In the genomic region with DNA sequence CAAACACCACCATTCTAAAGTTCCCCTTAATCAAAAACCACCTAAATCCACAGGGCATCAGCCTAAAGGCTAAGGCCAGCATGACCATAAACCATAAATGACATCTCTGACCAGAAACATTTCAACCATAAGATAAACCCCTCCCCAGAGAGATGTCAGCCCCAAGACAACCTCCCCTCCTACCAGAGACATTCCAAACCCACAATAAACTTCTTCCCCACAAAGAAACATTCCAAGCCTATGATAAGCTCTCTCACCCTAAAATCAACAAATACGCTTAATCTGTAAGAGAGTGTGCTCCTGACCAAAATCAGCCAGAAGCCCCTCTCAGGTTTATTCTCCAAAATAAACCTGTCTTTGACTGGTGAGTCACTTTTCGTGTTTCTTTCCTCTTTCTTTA, we compare ENCODE assay signal across 22 cellular contexts.
"Had no signal": no experiment of that assay in that cellular context is flagged by ENCODE, and none has a peak within 500 bp of the region (broad histone marks: within the 10 kb centered on the region; RNA-seq: fewer than 3 reads in every experiment).

No MANE protein-coding gene starts in this region.

- H3K4me3 ChIP-seq: breast epithelium, coronary artery had no signal

- H3K27me3 Mint-ChIP-seq: activated CD4-positive, alpha-beta T cell treated with anti-CD3 and anti-CD28 coated beads for 36 hours; activated naive CD4-positive, alpha-beta T cell treated with anti-CD3 and anti-CD28 coated beads, Interleukin-2, amount 50 U/mL, for 24 hours had no signal

- H3K27ac Mint-ChIP-seq: activated CD4-positive, alpha-beta T cell treated with anti-CD3 and anti-CD28 coated beads for 36 hours; activated CD8-positive, alpha-beta T cell treated with anti-CD3 and anti-CD28 coated beads for 36 hours; activated naive CD4-positive, alpha-beta T cell treated with anti-CD3 and anti-CD28 coated beads, Interleukin-2, amount 50 U/mL, for 24 hours had no signal

- H3K4me3 Mint-ChIP-seq: activated CD4-positive, alpha-beta T cell treated with anti-CD3 and anti-CD28 coated beads for 36 hours; activated CD8-positive, alpha-beta T cell treated with anti-CD3 and anti-CD28 coated beads for 36 hours; activated naive CD4-positive, alpha-beta T cell treated with anti-CD3 and anti-CD28 coated beads, Interleukin-2, amount 50 U/mL, for 24 hours had no signal

- DNase-seq: activated CD4-positive, alpha-beta T cell treated with anti-CD3 and anti-CD28 coated beads for 36 hours; activated CD8-positive, alpha-beta memory T cell treated with anti-CD3 and anti-CD28 coated beads, Interleukin-2, amount 50 U/mL, for 4 hours; activated CD8-positive, alpha-beta T cell treated with anti-CD3 and anti-CD28 coated beads for 36 hours; aorta; central memory CD4-positive, alpha-beta T cell; Kasumi-1; NCI-H1092 treated with DMSO at 0.1 percent for 48 hours; NCI-H1417 treated with DMSO at 0.1 percent for 48 hours; NCI-H1694; NCI-H2029 treated with DMSO at 0.1 percent for 48 hours; NCI-H446 treated with DMSO at 0.1 percent for 48 hours; NCI-H526; NCI-H82; RPMI8226; SK-N-SH; T-helper 1 cell; WERI-Rb-1 had no signal

- ATAC-seq: activated CD4-positive, alpha-beta T cell treated with anti-CD3 and anti-CD28 coated beads for 36 hours; activated CD8-positive, alpha-beta T cell treated with anti-CD3 and anti-CD28 coated beads for 36 hours; Panc1; Right ventricle myocardium inferior had no signal
